ENCODE assay signal across 8 cellular contexts in genomic region chr12:57230381-57231155, GRCh38. TPM values are rescaled to one million over a fixed set of nuclear protein-coding genes. Genes with fewer than 3 reads are reported as not detected.
DNase-seq lines count a peak whose midpoint lies in the region; ATAC-seq and TF ChIP-seq lines count a peak whose summit lies in the region.

No MANE protein-coding gene starts in this region.

- H3K36me3 Mint-ChIP-seq in activated CD8-positive, alpha-beta memory T cell treated with anti-CD3 and anti-CD28 coated beads, Interleukin-2, amount 10 ng/mL, durations not matched to agents 7 days and 5 days = peaks cover 37% of the 10 kb centered on the region

- H3K4me1 Mint-ChIP-seq in activated CD8-positive, alpha-beta memory T cell treated with anti-CD3 and anti-CD28 coated beads, Interleukin-2, amount 10 ng/mL, durations not matched to agents 7 days and 5 days = peaks cover 50% of the 10 kb centered on the region

- DNase-seq in activated CD8-positive, alpha-beta memory T cell treated with anti-CD3 and anti-CD28 coated beads, Interleukin-2, amount 10 ng/mL, durations not matched to agents 7 days and 5 days = no peak
- no peak for DNase-seq in activated CD8-positive, alpha-beta memory T cell treated with anti-CD3 and anti-CD28 coated beads, Interleukin-2, amount 50 U/mL, for 48 hours
- DNase-seq in ascending aorta (ENCODE audit: low spot score in 2 of 2) (no peak), thoracic aorta (ENCODE audit: low spot score) (no peak), DMS114 treated with DMSO at 0.1 percent for 48 hours (lab: John Stamatoyannopoulos, UW; ENCODE audit: unreplicated experiment) (no peak), GM13976 (ENCODE audit: low spot score) (no peak), NCI-H1417 (lab: John Stamatoyannopoulos, UW) (no peak)

- peak overlapping the region; percentile 74 to 76 for H3K27ac ChIP-seq in ascending aorta
- H3K27ac ChIP-seq in layer of hippocampus (ENCODE audit: low read depth, low read length) = peak overlapping the region; percentile 74
- peak overlapping the region; percentile 51 to 54 for H3K27ac ChIP-seq in thoracic aorta

- no peak for ATAC-seq in activated CD8-positive, alpha-beta memory T cell treated with anti-CD3 and anti-CD28 coated beads, Interleukin-2, amount 10 ng/mL, durations not matched to agents 7 days and 5 days
- no peak for ATAC-seq in thoracic aorta (ENCODE audit: insufficient number of reproducible peaks, low FRiP score, low read depth)

- peak overlapping the region; percentile 95 for H3K4me3 Mint-ChIP-seq in activated CD8-positive, alpha-beta memory T cell treated with anti-CD3 and anti-CD28 coated beads, Interleukin-2, amount 10 ng/mL, durations not matched to agents 7 days and 5 days

- H3K4me3 ChIP-seq in ascending aorta (peak overlapping the region; percentile 57 to 65), thoracic aorta (peak overlapping the region; percentile 76)

- no peaks in the 10 kb centered on the region for H3K9me3 Mint-ChIP-seq in activated CD8-positive, alpha-beta memory T cell treated with anti-CD3 and anti-CD28 coated beads, Interleukin-2, amount 10 ng/mL, durations not matched to agents 7 days and 5 days (ENCODE audit: low read depth)

- TF ChIP-seq CTCF in ascending aorta (IDR thresholded peaks at IDR 0.05) (no peak), thoracic aorta (IDR thresholded peaks at IDR 0.05) (no peak), GM13976 (IDR thresholded peaks at IDR 0.05; ENCODE audit: borderline replicate concordance, control extremely low read depth, extremely low read depth, insufficient read depth, missing control alignments) (no peak)

- peaks cover 18% of the 10 kb centered on the region for H3K27me3 Mint-ChIP-seq in activated CD8-positive, alpha-beta memory T cell treated with anti-CD3 and anti-CD28 coated beads, Interleukin-2, amount 10 ng/mL, durations not matched to agents 7 days and 5 days

- H3K4me1 ChIP-seq in ascending aorta (peaks cover 0 to 16% of the 10 kb centered on the region in 2 donors), thoracic aorta (ENCODE audit: control insufficient read depth in 1 of 2, low read depth in 2 of 2) (peaks cover 10 to 27% of the 10 kb centered on the region in 2 donors)

- H3K27ac Mint-ChIP-seq in activated CD8-positive, alpha-beta memory T cell treated with anti-CD3 and anti-CD28 coated beads, Interleukin-2, amount 10 ng/mL, durations not matched to agents 7 days and 5 days = peak overlapping the region; percentile 94

- in situ Hi-C loops in GM13976 (cut with MboI; ENCODE audit: low sequenced_read_pairs, unreplicated experiment) = no loop called here

- CTCF ChIA-PET in activated CD8-positive, alpha-beta memory T cell treated with anti-CD3 and anti-CD28 coated beads, Interleukin-2, amount 10 ng/mL, durations not matched to agents 7 days and 5 days (lab: Charles Lee) = interaction anchor here (0.6 to 13.2 kb wide), 8 partner anchors 10 to 232 kb away, joined by 3 to 540 read pairs (median 8); partner anchors contain the start of genes NXPH4 and STAT6

- intact Hi-C loops in ascending aorta (cut with DNase I) = no loop called here

- peaks cover 5% of the 10 kb centered on the region for H3K27me3 ChIP-seq in ascending aorta
- peaks cover 9% of the 10 kb centered on the region for H3K27me3 ChIP-seq in layer of hippocampus (ENCODE audit: control insufficient read depth, insufficient read depth, low read length)
- H3K27me3 ChIP-seq in thoracic aorta (replicated peaks; ENCODE audit: insufficient read depth) = peaks cover 2% of the 10 kb centered on the region

- no peaks in the 10 kb centered on the region for H3K9me3 ChIP-seq in ascending aorta
- H3K9me3 ChIP-seq in thoracic aorta = no peaks in the 10 kb centered on the region

- H3K36me3 ChIP-seq in ascending aorta (peaks cover 23 to 31% of the 10 kb centered on the region in 2 donors), thoracic aorta (peaks cover 18% of the 10 kb centered on the region)

RNA-seq across cellular contexts. Expression of gene SHMT2, which starts 1.1 kb away (rescaled TPM):
- 100 to 1,000 TPM; 194 to 357 TPM for total RNA-seq in activated CD8-positive, alpha-beta memory T cell treated with anti-CD3 and anti-CD28 coated beads, Interleukin-2, amount 10 ng/mL, durations not matched to agents 7 days and 5 days
- total RNA-seq in ascending aorta (136 TPM), thoracic aorta (10 to 100 TPM; 57.3 to 60.4 TPM)

RNA-seq across cellular contexts. Expression of gene NXPH4, which starts 14.0 kb away (rescaled TPM):
- total RNA-seq in activated CD8-positive, alpha-beta memory T cell treated with anti-CD3 and anti-CD28 coated beads, Interleukin-2, amount 10 ng/mL, durations not matched to agents 7 days and 5 days = under 1 TPM; 0.58 to 0.68 TPM
- total RNA-seq in ascending aorta = not detected
- total RNA-seq in thoracic aorta = under 1 TPM in 1 of 2 donors, not detected in 1; 0.81 TPM

RNA-seq across cellular contexts. Expression of gene STAC3, which starts 20.4 kb away (rescaled TPM):
- total RNA-seq in activated CD8-positive, alpha-beta memory T cell treated with anti-CD3 and anti-CD28 coated beads, Interleukin-2, amount 10 ng/mL, durations not matched to agents 7 days and 5 days = 10 to 100 TPM in 1 of 2 experiments, 1 to 10 TPM in 1; 5.4 to 10.0 TPM
- total RNA-seq in ascending aorta = not detected
- under 1 TPM; 0.27 to 0.56 TPM for total RNA-seq in thoracic aorta
